Comparison of ENCODE assay signal across 8 cellular contexts in the genomic region with DNA sequence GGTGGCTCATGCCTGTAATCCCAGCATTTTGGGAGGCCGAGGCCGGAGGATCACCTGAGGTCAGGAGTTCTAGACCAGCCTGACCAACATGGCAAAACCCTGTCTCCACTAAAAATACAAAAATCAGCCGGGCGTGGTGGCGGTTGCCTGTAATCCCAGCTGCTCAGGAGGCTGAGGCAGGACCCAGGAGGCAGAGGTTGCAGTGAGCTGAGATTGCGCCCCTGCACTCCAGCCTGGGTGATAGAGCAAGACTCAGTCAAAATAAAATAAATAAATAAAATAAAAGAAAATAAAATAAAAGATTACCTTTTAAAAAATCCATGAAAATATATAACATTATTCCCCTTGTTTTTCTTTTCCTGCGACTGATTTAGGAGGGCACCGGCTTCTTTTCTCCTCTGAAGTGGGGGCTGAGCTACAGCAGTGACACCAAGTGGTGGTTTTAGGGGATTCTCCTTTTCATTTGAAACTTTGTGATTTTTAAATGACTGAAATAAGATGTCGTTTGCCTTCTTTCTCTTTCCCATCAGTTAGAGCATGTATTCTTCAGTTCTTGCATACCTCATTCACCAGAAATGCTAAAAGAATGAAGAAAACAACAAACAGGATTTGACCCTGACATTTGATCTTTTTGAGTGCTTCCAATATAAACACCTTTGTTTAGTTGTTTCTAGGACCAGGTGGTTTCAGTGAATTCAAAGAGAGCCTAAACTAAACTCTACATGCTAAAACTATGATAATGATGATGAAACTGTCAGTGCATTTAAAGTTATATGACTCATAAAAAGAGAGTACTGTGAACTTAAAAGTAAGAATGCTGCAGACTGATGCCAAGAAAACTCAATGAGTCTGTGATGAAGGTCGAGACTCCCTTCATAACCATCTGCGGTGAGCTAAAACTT. TPM values are rescaled to one million over a fixed set of nuclear protein-coding genes. Genes with fewer than 3 reads are reported as not detected.
DNase-seq lines count a peak whose midpoint lies in the region; ATAC-seq and TF ChIP-seq lines count a peak whose summit lies in the region.

No MANE protein-coding gene starts in this region.

- 71 to 100% methylated on average over 3 to 11 of the region's 11 CpGs for WGBS in endodermal cell (ENCODE audit: insufficient coverage in 1 of 2, insufficient read length in 1 of 2), 2 experiments

- no peak overlapping the region for H3K4me3 ChIP-seq in H7 (ENCODE audit: insufficient read depth, low read depth, low read length)
- no peak overlapping the region for H3K4me3 ChIP-seq in endodermal cell (ENCODE audit: low read length)
- no peak overlapping the region for H3K4me3 ChIP-seq in neural progenitor cell

- H2AFZ ChIP-seq in neural progenitor cell (replicated peaks): peak overlapping the region; percentile 77

- H3K36me3 Mint-ChIP-seq in CD14-positive monocyte (peaks cover 0 to 4% of the 10 kb centered on the region in 2 donors), endodermal cell (ENCODE audit: low read depth) (no peaks in the 10 kb centered on the region), neural progenitor cell (no peaks in the 10 kb centered on the region)

- intact Hi-C loops in CD14-positive monocyte (cut with micrococcal nuclease): no loop called here

- TF ChIP-seq CTCF in CD14-positive monocyte (IDR thresholded peaks at IDR 0.05): peak; percentile 50
- TF ChIP-seq CTCF in endodermal cell (conservative IDR thresholded peaks at IDR 0.05): peak; percentile 99
- TF ChIP-seq CTCF in neural progenitor cell (IDR thresholded peaks at IDR 0.05): peak; percentile 72

- H3K79me2 ChIP-seq in neural progenitor cell (ENCODE audit: low read depth): no peaks in the 10 kb centered on the region

- H3K9me3 Mint-ChIP-seq in CD14-positive monocyte: peaks cover 0 to 7% (median 2%) of the 10 kb centered on the region in 7 donors
- no peaks in the 10 kb centered on the region for H3K9me3 Mint-ChIP-seq in endodermal cell
- H3K9me3 Mint-ChIP-seq in neural progenitor cell: no peaks in the 10 kb centered on the region

- H3K4me1 Mint-ChIP-seq in CD14-positive monocyte: peaks cover 16% of the 10 kb centered on the region
- no peaks in the 10 kb centered on the region for H3K4me1 Mint-ChIP-seq in endodermal cell
- no peaks in the 10 kb centered on the region for H3K4me1 Mint-ChIP-seq in neural progenitor cell

- H3K27me3 Mint-ChIP-seq in CD14-positive monocyte (ENCODE audit: low read depth in 3 of 3) (peaks cover 3 to 6% (median 5%) of the 10 kb centered on the region in 3 donors), endodermal cell (ENCODE audit: insufficient read depth) (no peaks in the 10 kb centered on the region), neural progenitor cell (ENCODE audit: insufficient read depth, low read depth) (peaks cover 9% of the 10 kb centered on the region)

- H3K9ac ChIP-seq in endodermal cell (ENCODE audit: extremely low read depth, low read length, poor library complexity, severe bottlenecking) (no peak overlapping the region), neural progenitor cell (no peak overlapping the region)

- H3K4me3 Mint-ChIP-seq in CD14-positive monocyte (no peak overlapping the region), endodermal cell (no peak overlapping the region), neural progenitor cell (no peak overlapping the region)

- ATAC-seq in GM19395 (IDR thresholded peaks at IDR 0.05; ENCODE audit: unreplicated experiment) (no peak), GM21619 (IDR thresholded peaks at IDR 0.05; ENCODE audit: unreplicated experiment) (no peak)

- no peaks in the 10 kb centered on the region for H4K20me1 ChIP-seq in neural progenitor cell (ENCODE audit: low read depth)

- no peaks in the 10 kb centered on the region for H3K9me3 ChIP-seq in endodermal cell (ENCODE audit: control insufficient read depth, low read length)
- no peaks in the 10 kb centered on the region for H3K9me3 ChIP-seq in neural progenitor cell (ENCODE audit: low read depth)

- DNase-seq in CD14-positive monocyte (ENCODE audit: low spot score): no peak
- peak; percentile 36 for DNase-seq in H7
- DNase-seq in NCI-H226: peak; percentile 90
- DNase-seq in endodermal cell: peak; percentile 63
- DNase-seq in neural progenitor cell (ENCODE audit: low spot score): peak; percentile 48
- DNase-seq in activated effector memory CD4-positive, alpha-beta T cell treated with Interleukin-2 at 50 U/mL for 16 hours: no peak

- H3K27ac ChIP-seq in endodermal cell (ENCODE audit: low read depth, low read length) (no peak overlapping the region), neural progenitor cell (no peak overlapping the region)

- no peaks in the 10 kb centered on the region for H3F3A ChIP-seq in neural progenitor cell (ENCODE audit: low read depth)

- H3K4me1 ChIP-seq in endodermal cell (ENCODE audit: control insufficient read depth, insufficient read depth, low read length) (no peaks in the 10 kb centered on the region), neural progenitor cell (no peaks in the 10 kb centered on the region)

- no peak overlapping the region for H3K4me2 ChIP-seq in neural progenitor cell

- no peaks in the 10 kb centered on the region for H3K36me3 ChIP-seq in H7 (replicated peaks; ENCODE audit: control insufficient read depth, insufficient read depth, low read length)
- no peaks in the 10 kb centered on the region for H3K36me3 ChIP-seq in endodermal cell (ENCODE audit: control insufficient read depth, insufficient read depth, low read length)
- H3K36me3 ChIP-seq in neural progenitor cell: no peaks in the 10 kb centered on the region

- H3K27me3 ChIP-seq in H7 (ENCODE audit: control insufficient read depth, insufficient read depth, low read length) (no peaks in the 10 kb centered on the region), endodermal cell (ENCODE audit: control insufficient read depth, insufficient read depth, low read length, poor library complexity, severe bottlenecking) (no peaks in the 10 kb centered on the region), neural progenitor cell (no peaks in the 10 kb centered on the region)

- H3K27ac Mint-ChIP-seq in CD14-positive monocyte (peak overlapping the region in 5 of 7 donors; percentile 69 to 92 (median 88)), endodermal cell (peak overlapping the region; percentile 21), neural progenitor cell (no peak overlapping the region)

RNA-seq across cellular contexts. Expression of a gene that starts 22.6 kb away (rescaled TPM):
- polyA plus RNA-seq in CD14-positive monocyte: 1 to 10 TPM; 2.9 to 3.1 TPM
- total RNA-seq in H7 (2014; rRNA removed; shearing (Covaris generic)): 18.2 and 18.3 TPM in 2 replicates
- total RNA-seq in endodermal cell (100 to 1,000 TPM in 1 of 2 donors, 10 to 100 TPM in 1; 62.5 to 124 TPM), neural progenitor cell (ENCODE audit: low replicate concordance) (10.6 and 11.1 TPM in 2 replicates)
- 18.1 TPM for polyA plus RNA-seq in endodermal cell (2013, experiment 1 of 2)
- 20.5 TPM for polyA plus RNA-seq in endodermal cell (2013, experiment 2 of 2)

Comparison
In these comparisons a context has a peak if more than half of its experiments do, and no peak if none do; other contexts are left out.
1. DNase-seq: peak in H7 (single experiment), NCI-H226 (single experiment), endodermal cell (single experiment) and neural progenitor cell (single experiment); none in CD14-positive monocyte (single experiment) and activated effector memory CD4-positive, alpha-beta T cell treated with Interleukin-2 at 50 U/mL for 16 hours (single experiment).
2. Peak in every context shown above with its lines, with median percentiles within 50 percentile points of each other: CTCF ChIP-seq.